In the genomic region with DNA sequence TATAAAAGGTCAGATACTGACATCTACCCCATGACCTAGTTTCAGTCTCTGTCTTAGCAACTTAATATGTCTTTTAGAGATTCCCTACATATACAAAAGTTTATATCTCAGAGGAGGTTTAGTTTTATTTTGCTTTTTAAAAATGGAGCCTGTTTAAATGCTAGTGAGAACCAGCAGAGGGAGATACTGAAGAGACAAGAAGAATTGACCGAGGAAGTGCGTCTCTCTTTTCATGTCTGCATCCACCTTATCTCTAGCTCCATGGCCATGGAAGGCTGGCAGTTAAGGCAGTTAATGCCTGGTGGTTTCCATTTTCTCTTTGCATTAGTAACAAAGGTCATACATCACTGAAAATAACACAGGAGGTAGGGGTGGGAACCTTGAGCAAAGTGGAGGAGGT, we compare ENCODE assay signal across 11 cellular contexts. TPM values are rescaled to one million over a fixed set of nuclear protein-coding genes. Genes with fewer than 3 reads are reported as not detected.
DNase-seq lines count a peak whose midpoint lies in the region; ATAC-seq and TF ChIP-seq lines count a peak whose summit lies in the region.
"Had no signal": no experiment of that assay in that cellular context is flagged by ENCODE, and none has a peak within 500 bp of the region (broad histone marks: within the 10 kb centered on the region; RNA-seq: fewer than 3 reads in every experiment).

No MANE protein-coding gene starts in this region.

- POLR2A ChIA-PET in activated CD8-positive, alpha-beta T cell treated with anti-CD3 and anti-CD28 coated beads, Interleukin-2, amount 10 ng/mL, durations not matched to agents 7 days and 5 days (lab: Charles Lee), result interaction anchor here (1.2 kb wide), 1 partner anchor 11 kb away, joined by 3 read pairs; the partner anchor contains the start of gene SUV39H2

- H3K9me3 Mint-ChIP-seq in activated CD8-positive, alpha-beta T cell treated with anti-CD3 and anti-CD28 coated beads, Interleukin-2, amount 10 ng/mL, durations not matched to agents 7 days and 5 days (ENCODE audit: insufficient read depth), result no peaks in the 10 kb centered on the region
- no peaks in the 10 kb centered on the region for H3K9me3 Mint-ChIP-seq in natural killer cell

- no peak overlapping the region for H3K27ac ChIP-seq in C4-2B

- DNase-seq in HT-29 (ENCODE audit: low spot score) (peak; percentile 15), iPS-NIHi11 (ENCODE audit: low spot score) (peak; percentile 37), natural killer cell (no peak), NOMO-1 treated with DMSO at 0.1 percent for 48 hours (lab: John Stamatoyannopoulos, UW; ENCODE audit: unreplicated experiment) (no peak)
- no peak for DNase-seq in activated CD8-positive, alpha-beta T cell treated with anti-CD3 and anti-CD28 coated beads, Interleukin-2, amount 10 ng/mL, durations not matched to agents 7 days and 5 days
- no peak for DNase-seq in activated T-cell treated with anti-CD3 and anti-CD28 coated beads, Interleukin-2, amount 50 U/mL, for 48 hours
- DNase-seq: effector CD8-positive, alpha-beta T cell; NCI-H524 treated with DMSO at 0.1 percent for 48 hours; stimulated activated CD4-positive, alpha-beta T cell treated with anti-CD3 and anti-CD28 coated beads, Interleukin-4, amount 100 ng/mL, for 4 hours had no signal

- peaks cover 23% of the 10 kb centered on the region for H3K36me3 Mint-ChIP-seq in activated CD8-positive, alpha-beta T cell treated with anti-CD3 and anti-CD28 coated beads, Interleukin-2, amount 10 ng/mL, durations not matched to agents 7 days and 5 days (ENCODE audit: low read depth)
- H3K36me3 Mint-ChIP-seq in natural killer cell, result no peaks in the 10 kb centered on the region

- intact Hi-C loops in natural killer cell (cut with micrococcal nuclease), result no loop called here

- peaks cover 12% of the 10 kb centered on the region for H3K4me1 Mint-ChIP-seq in activated CD8-positive, alpha-beta T cell treated with anti-CD3 and anti-CD28 coated beads, Interleukin-2, amount 10 ng/mL, durations not matched to agents 7 days and 5 days (ENCODE audit: low read depth)
- peaks cover 0 to 4% of the 10 kb centered on the region in 2 donors for H3K4me1 Mint-ChIP-seq in natural killer cell

- no peak overlapping the region for H3K4me3 Mint-ChIP-seq in activated CD8-positive, alpha-beta T cell treated with anti-CD3 and anti-CD28 coated beads, Interleukin-2, amount 10 ng/mL, durations not matched to agents 7 days and 5 days
- no peak overlapping the region for H3K4me3 Mint-ChIP-seq in natural killer cell

- CTCF ChIA-PET in activated CD8-positive, alpha-beta T cell treated with anti-CD3 and anti-CD28 coated beads, Interleukin-2, amount 10 ng/mL, durations not matched to agents 7 days and 5 days (lab: Charles Lee), result interaction anchor here (1.0 to 3.3 kb wide), 7 partner anchors 8 to 352 kb away, joined by 3 to 21 read pairs (median 4); no protein-coding TSS in a partner anchor

- peak; percentile 29 for TF ChIP-seq CTCF in C4-2B (conservative IDR thresholded peaks at IDR 0.05)
- no peak for TF ChIP-seq CTCF in natural killer cell (IDR thresholded peaks at IDR 0.05)

- ATAC-seq in activated CD8-positive, alpha-beta T cell treated with anti-CD3 and anti-CD28 coated beads, Interleukin-2, amount 10 ng/mL, durations not matched to agents 7 days and 5 days, result peak; percentile 44
- ATAC-seq in HG02970 (IDR thresholded peaks at IDR 0.05; ENCODE audit: low FRiP score, unreplicated experiment) (no peak), natural killer cell (no peak)

- no peaks in the 10 kb centered on the region for H3K27me3 Mint-ChIP-seq in activated CD8-positive, alpha-beta T cell treated with anti-CD3 and anti-CD28 coated beads, Interleukin-2, amount 10 ng/mL, durations not matched to agents 7 days and 5 days (ENCODE audit: low read depth)
- H3K27me3 Mint-ChIP-seq in natural killer cell (ENCODE audit: low read depth in 2 of 2), result no peaks in the 10 kb centered on the region

- no peak overlapping the region for H3K27ac Mint-ChIP-seq in activated CD8-positive, alpha-beta T cell treated with anti-CD3 and anti-CD28 coated beads, Interleukin-2, amount 10 ng/mL, durations not matched to agents 7 days and 5 days
- no peak overlapping the region for H3K27ac Mint-ChIP-seq in natural killer cell

RNA-seq across cellular contexts. Expression of gene SUV39H2, which starts 10.7 kb away (rescaled TPM):
- total RNA-seq in HT-29 (2014; rRNA removed; shearing (Covaris generic)), result 8.2 and 11.8 TPM in 2 replicates
- 10 to 100 TPM; 34.3 to 34.6 TPM for total RNA-seq in activated CD8-positive, alpha-beta T cell treated with anti-CD3 and anti-CD28 coated beads, Interleukin-2, amount 10 ng/mL, durations not matched to agents 7 days and 5 days
- 1 to 10 TPM; 3.8 to 5.4 (median 5.2) TPM for total RNA-seq in natural killer cell

RNA-seq across cellular contexts. Expression of gene HSPA14, which starts 51.2 kb away (rescaled TPM):
- total RNA-seq in HT-29 (2014; rRNA removed; shearing (Covaris generic)), result 15.1 and 21.6 TPM in 2 replicates
- total RNA-seq in activated CD8-positive, alpha-beta T cell treated with anti-CD3 and anti-CD28 coated beads, Interleukin-2, amount 10 ng/mL, durations not matched to agents 7 days and 5 days, result 10 to 100 TPM; 28.9 to 31.4 TPM
- total RNA-seq in natural killer cell, result 10 to 100 TPM; 18.9 to 25.6 (median 24.5) TPM

RNA-seq across cellular contexts. Expression of gene MSANTD7, which starts 51.2 kb away (rescaled TPM):
- 16.7 and 23.9 TPM in 2 replicates for total RNA-seq in HT-29 (2014; rRNA removed; shearing (Covaris generic))
- 10 to 100 TPM; 21.8 to 22.5 TPM for total RNA-seq in activated CD8-positive, alpha-beta T cell treated with anti-CD3 and anti-CD28 coated beads, Interleukin-2, amount 10 ng/mL, durations not matched to agents 7 days and 5 days
- total RNA-seq in natural killer cell, result 10 to 100 TPM; 19.6 to 25.1 (median 24.0) TPM

RNA-seq across cellular contexts. Expression of gene CDNF, which starts 51.5 kb away (rescaled TPM):
- total RNA-seq in HT-29 (2014; rRNA removed; shearing (Covaris generic)), result not detected in 2 replicates
- total RNA-seq in activated CD8-positive, alpha-beta T cell treated with anti-CD3 and anti-CD28 coated beads, Interleukin-2, amount 10 ng/mL, durations not matched to agents 7 days and 5 days, result 1 to 10 TPM in 1 of 2 experiments, under 1 TPM in 1; 0.89 to 1.2 TPM
- 1 to 10 TPM; 1.8 to 2.2 (median 1.9) TPM for total RNA-seq in natural killer cell

Comparison
In these comparisons a context has a peak if more than half of its experiments do, and no peak if none do; other contexts are left out.
1. DNase-seq: peak in HT-29 (single experiment) and iPS-NIHi11 (single experiment); none in activated CD8-positive, alpha-beta T cell treated with anti-CD3 and anti-CD28 coated beads, Interleukin-2, amount 10 ng/mL, durations not matched to agents 7 days and 5 days (single experiment), activated T-cell treated with anti-CD3 and anti-CD28 coated beads, Interleukin-2, amount 50 U/mL, for 48 hours (0 of 2), natural killer cell (single experiment) and NOMO-1 treated with DMSO at 0.1 percent for 48 hours (single experiment).